In genomic region chr5:107467137-107467932, GRCh38 we compare ENCODE assay signal across 2 cellular contexts.
TF ChIP-seq lines count a peak whose summit lies in the region.

No MANE protein-coding gene starts in this region.

TF ChIP-seq in SK-N-SH, 30 proteins besides CTCF, POLR2A, EP300 and RAD21 (continued from another document):
- TF ChIP-seq, protein P1, sequence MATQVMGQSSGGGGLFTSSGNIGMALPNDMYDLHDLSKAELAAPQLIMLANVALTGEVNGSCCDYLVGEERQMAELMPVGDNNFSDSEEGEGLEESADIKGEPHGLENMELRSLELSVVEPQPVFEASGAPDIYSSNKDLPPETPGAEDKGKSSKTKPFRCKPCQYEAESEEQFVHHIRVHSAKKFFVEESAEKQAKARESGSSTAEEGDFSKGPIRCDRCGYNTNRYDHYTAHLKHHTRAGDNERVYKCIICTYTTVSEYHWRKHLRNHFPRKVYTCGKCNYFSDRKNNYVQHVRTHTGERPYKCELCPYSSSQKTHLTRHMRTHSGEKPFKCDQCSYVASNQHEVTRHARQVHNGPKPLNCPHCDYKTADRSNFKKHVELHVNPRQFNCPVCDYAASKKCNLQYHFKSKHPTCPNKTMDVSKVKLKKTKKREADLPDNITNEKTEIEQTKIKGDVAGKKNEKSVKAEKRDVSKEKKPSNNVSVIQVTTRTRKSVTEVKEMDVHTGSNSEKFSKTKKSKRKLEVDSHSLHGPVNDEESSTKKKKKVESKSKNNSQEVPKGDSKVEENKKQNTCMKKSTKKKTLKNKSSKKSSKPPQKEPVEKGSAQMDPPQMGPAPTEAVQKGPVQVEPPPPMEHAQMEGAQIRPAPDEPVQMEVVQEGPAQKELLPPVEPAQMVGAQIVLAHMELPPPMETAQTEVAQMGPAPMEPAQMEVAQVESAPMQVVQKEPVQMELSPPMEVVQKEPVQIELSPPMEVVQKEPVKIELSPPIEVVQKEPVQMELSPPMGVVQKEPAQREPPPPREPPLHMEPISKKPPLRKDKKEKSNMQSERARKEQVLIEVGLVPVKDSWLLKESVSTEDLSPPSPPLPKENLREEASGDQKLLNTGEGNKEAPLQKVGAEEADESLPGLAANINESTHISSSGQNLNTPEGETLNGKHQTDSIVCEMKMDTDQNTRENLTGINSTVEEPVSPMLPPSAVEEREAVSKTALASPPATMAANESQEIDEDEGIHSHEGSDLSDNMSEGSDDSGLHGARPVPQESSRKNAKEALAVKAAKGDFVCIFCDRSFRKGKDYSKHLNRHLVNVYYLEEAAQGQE (IDR thresholded peaks at IDR 0.05; ENCODE audit: low read depth, low read length): peak; percentile 72
- no peak for TF ChIP-seq POLR2AphosphoS5 (IDR thresholded peaks at IDR 0.05; ENCODE audit: low read depth, low read length)
- TF ChIP-seq TAF1 (IDR thresholded peaks at IDR 0.05; ENCODE audit: borderline replicate concordance, low read depth, low read length): no peak
- TF ChIP-seq FOXJ3 (CRISPR knock-in tag; IDR thresholded peaks at IDR 0.05): no peak
- TF ChIP-seq TCF12 (IDR thresholded peaks at IDR 0.05): no peak
- TF ChIP-seq EZH2phosphoT487 (IDR thresholded peaks at IDR 0.05; ENCODE audit: borderline replicate concordance, low read depth): no peak
- no peak for TF ChIP-seq CHD2 (IDR thresholded peaks at IDR 0.05; ENCODE audit: low read length, partially characterized antibody)
- no peak for TF ChIP-seq RXRA (IDR thresholded peaks at IDR 0.05; ENCODE audit: borderline replicate concordance, low read depth)

TF ChIP-seq in SK-N-SH treated with all-trans-retinoic acid at 6 μM for 48 hours, 23 proteins besides CTCF, POLR2A, EP300 and RAD21 (continued from another document):
- TF ChIP-seq, protein P2, sequence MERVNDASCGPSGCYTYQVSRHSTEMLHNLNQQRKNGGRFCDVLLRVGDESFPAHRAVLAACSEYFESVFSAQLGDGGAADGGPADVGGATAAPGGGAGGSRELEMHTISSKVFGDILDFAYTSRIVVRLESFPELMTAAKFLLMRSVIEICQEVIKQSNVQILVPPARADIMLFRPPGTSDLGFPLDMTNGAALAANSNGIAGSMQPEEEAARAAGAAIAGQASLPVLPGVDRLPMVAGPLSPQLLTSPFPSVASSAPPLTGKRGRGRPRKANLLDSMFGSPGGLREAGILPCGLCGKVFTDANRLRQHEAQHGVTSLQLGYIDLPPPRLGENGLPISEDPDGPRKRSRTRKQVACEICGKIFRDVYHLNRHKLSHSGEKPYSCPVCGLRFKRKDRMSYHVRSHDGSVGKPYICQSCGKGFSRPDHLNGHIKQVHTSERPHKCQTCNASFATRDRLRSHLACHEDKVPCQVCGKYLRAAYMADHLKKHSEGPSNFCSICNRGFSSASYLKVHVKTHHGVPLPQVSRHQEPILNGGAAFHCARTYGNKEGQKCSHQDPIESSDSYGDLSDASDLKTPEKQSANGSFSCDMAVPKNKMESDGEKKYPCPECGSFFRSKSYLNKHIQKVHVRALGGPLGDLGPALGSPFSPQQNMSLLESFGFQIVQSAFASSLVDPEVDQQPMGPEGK (CRISPR knock-in tag; IDR thresholded peaks at IDR 0.05; ENCODE audit: borderline replicate concordance): no peak
- TF ChIP-seq TSHZ2 (CRISPR knock-in tag; IDR thresholded peaks at IDR 0.05) (no peak), PPARA (CRISPR knock-in tag; IDR thresholded peaks at IDR 0.05; ENCODE audit: borderline replicate concordance) (no peak), CSRNP3 (CRISPR knock-in tag; IDR thresholded peaks at IDR 0.05) (no peak), ESRRG (CRISPR knock-in tag; IDR thresholded peaks at IDR 0.05) (no peak)
